In genomic region chr11:73389134-73389525, GRCh38 we compare ENCODE assay signal across 17 cellular contexts. TPM values are rescaled to one million over a fixed set of nuclear protein-coding genes. Genes with fewer than 3 reads are reported as not detected.
DNase-seq lines count a peak whose midpoint lies in the region; ATAC-seq and TF ChIP-seq lines count a peak whose summit lies in the region.
"Had no signal": no experiment of that assay in that cellular context is flagged by ENCODE, and none has a peak within 500 bp of the region (broad histone marks: within the 10 kb centered on the region; RNA-seq: fewer than 3 reads in every experiment).

No MANE protein-coding gene starts in this region.

- no peak for TF ChIP-seq POLR2A in gastrocnemius medialis (IDR thresholded peaks at IDR 0.05)

- TF ChIP-seq CTCF in endothelial cell (IDR thresholded peaks at IDR 0.05; ENCODE audit: unreplicated experiment) (no peak), gastrocnemius medialis (IDR thresholded peaks at IDR 0.05 in 4 of 5, conservative IDR thresholded peaks at IDR 0.05 in 1 of 5) (peak in 1 of 5 experiments; percentile 4)

- DNase-seq in activated CD4-positive, alpha-beta T cell treated with anti-CD3 and anti-CD28 coated beads, Interleukin-2, amount 10 ng/mL, durations not matched to agents 24 days and 14 days: no peak
- no peak for DNase-seq in activated CD4-positive, alpha-beta T cell treated with anti-CD3 and anti-CD28 coated beads for 48 hours
- DNase-seq in Karpas-422: no peak
- no peak for DNase-seq in endothelial cell (ENCODE audit: low spot score)
- no peak for DNase-seq in gastrocnemius medialis
- no peak for DNase-seq in GDM1 (lab: John Stamatoyannopoulos, UW)
- no peak for DNase-seq in HuH-7.5 (ENCODE audit: low spot score)
- DNase-seq in NCI-H146 (lab: John Stamatoyannopoulos, UW): no peak
- DNase-seq: activated CD8-positive, alpha-beta memory T cell treated with anti-CD3 and anti-CD28 coated beads, Interleukin-2, amount 10 ng/mL, durations not matched to agents 7 days and 5 days; CD4-positive, alpha-beta T cell; NCI-H1417 treated with DMSO at 0.1 percent for 48 hours; NCI-H446 treated with DMSO at 0.1 percent for 48 hours; SHP77 treated with DMSO at 0.1 percent for 48 hours; upper lobe of right lung had no signal

- H3K79me2 ChIP-seq in Karpas-422 (ENCODE audit: low read length): peaks cover 68% of the 10 kb centered on the region

- intact Hi-C loops in activated CD4-positive, alpha-beta T cell treated with anti-CD3 and anti-CD28 coated beads, Interleukin-2, amount 10 ng/mL, durations not matched to agents 24 days and 14 days (cut with micrococcal nuclease): no loop called here
- intact Hi-C loops in gastrocnemius medialis (cut with DNase I; ENCODE audit: low total_unique reads): loop anchor here (10.0 kb wide), 1 partner anchor 626 kb away; no protein-coding TSS in a partner anchor

- H3K27ac ChIP-seq in Karpas-422 (ENCODE audit: low read length) (peak overlapping the region; percentile 97; the same call in 1 of the 2 replicates), gastrocnemius medialis (peak overlapping the region; percentile 39 to 99 (median 64))
- H3K27ac ChIP-seq: gastroesophageal sphincter had no signal

- in situ Hi-C loops in gastrocnemius medialis (cut with MboI; ENCODE audit: low sequenced_read_pairs in 4 of 4): no loop called here

- H3K9me3 ChIP-seq in Karpas-422 (ENCODE audit: low read length): no peaks in the 10 kb centered on the region
- H3K9me3 ChIP-seq in gastrocnemius medialis: no peaks in the 10 kb centered on the region
- H3K9me3 ChIP-seq: gastroesophageal sphincter, stomach, upper lobe of right lung had no signal

- no peak overlapping the region for H3K4me3 Mint-ChIP-seq in activated CD4-positive, alpha-beta T cell treated with anti-CD3 and anti-CD28 coated beads, Interleukin-2, amount 10 ng/mL, durations not matched to agents 24 days and 14 days
- H3K4me3 Mint-ChIP-seq in endothelial cell (ENCODE audit: unreplicated experiment): no peak overlapping the region
- H3K4me3 Mint-ChIP-seq: activated CD8-positive, alpha-beta memory T cell treated with anti-CD3 and anti-CD28 coated beads, Interleukin-2, amount 10 ng/mL, durations not matched to agents 7 days and 5 days; CD4-positive, alpha-beta T cell had no signal

- peaks cover 35% of the 10 kb centered on the region for H3K4me1 Mint-ChIP-seq in activated CD4-positive, alpha-beta T cell treated with anti-CD3 and anti-CD28 coated beads, Interleukin-2, amount 10 ng/mL, durations not matched to agents 24 days and 14 days
- H3K4me1 Mint-ChIP-seq in endothelial cell (ENCODE audit: unreplicated experiment): peaks cover 43% of the 10 kb centered on the region

- H3K4me3 ChIP-seq in Karpas-422 (ENCODE audit: low read length): no peak overlapping the region
- H3K4me3 ChIP-seq in gastrocnemius medialis: no peak overlapping the region
- H3K4me3 ChIP-seq: gastroesophageal sphincter, stomach, upper lobe of right lung had no signal

- no peak overlapping the region for H2AFZ ChIP-seq in Karpas-422 (ENCODE audit: low read length)

- no peaks in the 10 kb centered on the region for H3K9me3 Mint-ChIP-seq in activated CD4-positive, alpha-beta T cell treated with anti-CD3 and anti-CD28 coated beads, Interleukin-2, amount 10 ng/mL, durations not matched to agents 24 days and 14 days
- H3K9me3 Mint-ChIP-seq in endothelial cell (ENCODE audit: unreplicated experiment): no peaks in the 10 kb centered on the region
- H3K9me3 Mint-ChIP-seq: CD4-positive, alpha-beta T cell had no signal

- H3K27me3 ChIP-seq in Karpas-422 (ENCODE audit: low read length): no peaks in the 10 kb centered on the region
- no peaks in the 10 kb centered on the region for H3K27me3 ChIP-seq in gastrocnemius medialis
- H3K27me3 ChIP-seq: gastroesophageal sphincter, stomach, upper lobe of right lung had no signal

- peaks cover 10% of the 10 kb centered on the region; the same call in 1 of the 2 replicates for H4K20me1 ChIP-seq in Karpas-422 (ENCODE audit: insufficient read depth, low read depth, low read length)

- peak overlapping the region; percentile 69 for H3K27ac Mint-ChIP-seq in activated CD4-positive, alpha-beta T cell treated with anti-CD3 and anti-CD28 coated beads, Interleukin-2, amount 10 ng/mL, durations not matched to agents 24 days and 14 days
- peak overlapping the region; percentile 61 for H3K27ac Mint-ChIP-seq in endothelial cell (ENCODE audit: unreplicated experiment)
- H3K27ac Mint-ChIP-seq: CD4-positive, alpha-beta T cell had no signal

- H3K4me2 ChIP-seq in Karpas-422 (ENCODE audit: low read depth, low read length, poor library complexity, severe bottlenecking): peak overlapping the region; percentile 13

- H3K9me2 ChIP-seq in Karpas-422 (replicated peaks; ENCODE audit: insufficient read depth, low read length): no peaks in the 10 kb centered on the region

- peak overlapping the region; percentile 15; the same call in 1 of the 2 replicates for H3K9ac ChIP-seq in Karpas-422 (ENCODE audit: low read length)

- H3K36me3 ChIP-seq in Karpas-422 (ENCODE audit: insufficient read depth, low read length) (peaks cover 5% of the 10 kb centered on the region; the same call in 1 of the 2 replicates), gastrocnemius medialis (peaks cover 0 to 8% of the 10 kb centered on the region in 2 donors)
- H3K36me3 ChIP-seq: gastroesophageal sphincter, upper lobe of right lung had no signal

- peaks cover 89% of the 10 kb centered on the region for H3K4me1 ChIP-seq in Karpas-422 (ENCODE audit: low read length)
- peaks cover 59 to 80% of the 10 kb centered on the region in 2 donors for H3K4me1 ChIP-seq in gastrocnemius medialis

- no peaks in the 10 kb centered on the region for H3K27me3 Mint-ChIP-seq in activated CD4-positive, alpha-beta T cell treated with anti-CD3 and anti-CD28 coated beads, Interleukin-2, amount 10 ng/mL, durations not matched to agents 24 days and 14 days
- H3K27me3 Mint-ChIP-seq in endothelial cell (ENCODE audit: unreplicated experiment): peaks cover 18% of the 10 kb centered on the region
- H3K27me3 Mint-ChIP-seq: activated CD8-positive, alpha-beta memory T cell treated with anti-CD3 and anti-CD28 coated beads, Interleukin-2, amount 10 ng/mL, durations not matched to agents 7 days and 5 days; CD4-positive, alpha-beta T cell had no signal

- ATAC-seq in gastrocnemius medialis: no peak
- ATAC-seq: activated CD4-positive, CD25-positive, alpha-beta regulatory T cell treated with anti-CD3 and anti-CD28 coated beads, Interleukin-2, amount 50 U/mL, for 24 hours; activated CD8-positive, alpha-beta memory T cell treated with anti-CD3 and anti-CD28 coated beads, Interleukin-2, amount 10 ng/mL, durations not matched to agents 7 days and 5 days; gastroesophageal sphincter had no signal

- H3K36me3 Mint-ChIP-seq in activated CD4-positive, alpha-beta T cell treated with anti-CD3 and anti-CD28 coated beads, Interleukin-2, amount 10 ng/mL, durations not matched to agents 24 days and 14 days (ENCODE audit: low read depth): peaks cover 11% of the 10 kb centered on the region
- no peaks in the 10 kb centered on the region for H3K36me3 Mint-ChIP-seq in endothelial cell (ENCODE audit: low read depth, unreplicated experiment)

RNA-seq across cellular contexts. Expression of gene RELT, which starts 12.9 kb away (rescaled TPM):
- total RNA-seq in activated CD4-positive, alpha-beta T cell treated with anti-CD3 and anti-CD28 coated beads, Interleukin-2, amount 10 ng/mL, durations not matched to agents 24 days and 14 days: 35.0 and 38.5 TPM in 2 replicates
- total RNA-seq in Karpas-422 (2014; rRNA removed; shearing (Covaris generic); ENCODE audit: low replicate concordance): 21.7 and 54.2 TPM in 2 replicates
- total RNA-seq in endothelial cell (ENCODE audit: unreplicated experiment) (15.2 TPM), gastrocnemius medialis (10 to 100 TPM; 18.5 to 63.5 (median 36.7) TPM)
